ENCODE assay signal across 1 cellular context in the genomic region with DNA sequence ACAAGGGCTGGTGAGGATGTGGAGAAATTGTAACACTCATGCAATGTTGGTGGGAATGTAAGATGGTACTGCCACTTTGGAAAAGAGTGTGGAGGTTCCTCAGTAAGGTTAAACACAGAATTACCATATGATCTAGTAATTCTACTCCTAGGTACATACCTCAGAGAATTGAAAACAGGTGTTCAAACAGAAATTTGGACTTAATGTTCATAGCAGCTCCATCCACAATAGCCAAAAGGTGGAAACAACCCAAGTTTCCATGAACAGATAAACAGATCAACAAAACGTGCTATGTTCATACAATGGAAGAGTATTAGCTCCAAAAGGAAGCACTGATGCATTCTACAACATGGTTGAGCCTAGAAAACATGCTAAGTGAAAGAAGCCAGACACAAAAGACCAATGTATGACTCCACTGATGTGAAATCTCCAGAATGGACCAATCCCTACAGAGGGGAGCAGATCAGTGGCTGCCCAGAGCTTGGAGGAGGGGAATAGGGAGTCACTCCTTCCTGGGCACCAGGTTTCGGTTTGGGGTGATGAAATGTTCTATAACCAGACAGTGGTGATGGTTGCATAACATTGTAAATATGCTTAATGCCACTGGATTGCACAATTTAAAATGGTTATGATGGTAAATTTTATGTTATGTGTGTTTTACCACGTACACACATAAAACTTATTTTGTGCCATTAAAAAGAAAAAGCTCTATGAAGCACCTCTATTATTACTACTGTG.
TF ChIP-seq lines count a peak whose summit lies in the region.

No MANE protein-coding gene starts in this region.

TF ChIP-seq in HepG2, 621 proteins besides CTCF, POLR2A, EP300 and RAD21 (continued from another document and continues in another):
- TF ChIP-seq ZNF468 (CRISPR knock-in tag; IDR thresholded peaks at IDR 0.05) (no peak), ZBTB3 (CRISPR knock-in tag; IDR thresholded peaks at IDR 0.05; ENCODE audit: borderline replicate concordance, low read depth) (peak; percentile 41; the same call in 1 of the 2 replicates), BCL6 (CRISPR knock-in tag; IDR thresholded peaks at IDR 0.05) (peak; percentile 52), SCMH1 (CRISPR knock-in tag; IDR thresholded peaks at IDR 0.05; ENCODE audit: borderline replicate concordance) (no peak), ELF4 (CRISPR knock-in tag; IDR thresholded peaks at IDR 0.05; ENCODE audit: borderline replicate concordance) (no peak), ZNF12 (CRISPR knock-in tag; IDR thresholded peaks at IDR 0.05) (no peak), FOSL2 (CRISPR knock-in tag; IDR thresholded peaks at IDR 0.05) (0 out of 2 replicates have a peak, but pooled peaks have one; percentile 10), RFX3 (CRISPR knock-in tag; IDR thresholded peaks at IDR 0.05) (no peak), ZNF850 (CRISPR knock-in tag; conservative IDR thresholded peaks at IDR 0.05) (no peak), HES4 (CRISPR knock-in tag; IDR thresholded peaks at IDR 0.05; ENCODE audit: borderline replicate concordance) (no peak), NR2C2 (CRISPR knock-in tag; IDR thresholded peaks at IDR 0.05; ENCODE audit: borderline replicate concordance) (no peak), CEBPB (IDR thresholded peaks at IDR 0.05; ENCODE audit: borderline replicate concordance, low read depth, low read length) (peak; percentile 89), HNF4A (CRISPR knock-in tag; IDR thresholded peaks at IDR 0.05) (no peak), ZFYVE20 (CRISPR knock-in tag; IDR thresholded peaks at IDR 0.05; ENCODE audit: borderline replicate concordance, low read depth) (no peak), MEF2D (CRISPR knock-in tag; IDR thresholded peaks at IDR 0.05) (no peak), TMF1 (CRISPR knock-in tag; IDR thresholded peaks at IDR 0.05; ENCODE audit: low read depth) (no peak), TAF15 (IDR thresholded peaks at IDR 0.05; ENCODE audit: low read depth, low read length, poor library complexity, severe bottlenecking) (no peak), CC2D1A (CRISPR knock-in tag; IDR thresholded peaks at IDR 0.05) (no peak), SOX13 (IDR thresholded peaks at IDR 0.05) (no peak), SOX13 (CRISPR knock-in tag; conservative IDR thresholded peaks at IDR 0.05 in 1 of 2, IDR thresholded peaks at IDR 0.05 in 1 of 2) (peak in 1 of 2 experiments; percentile 10; a peak in 1 of 4 replicates), FOXC1 (CRISPR knock-in tag; IDR thresholded peaks at IDR 0.05; ENCODE audit: borderline replicate concordance) (no peak), SAFB2 (CRISPR knock-in tag; IDR thresholded peaks at IDR 0.05; ENCODE audit: borderline replicate concordance, low read depth) (no peak), CEBPG (CRISPR knock-in tag; IDR thresholded peaks at IDR 0.05) (peak; percentile 80), MZF1 (CRISPR knock-in tag; IDR thresholded peaks at IDR 0.05; ENCODE audit: borderline replicate concordance) (no peak), ZMYM3 (CRISPR knock-in tag; IDR thresholded peaks at IDR 0.05) (no peak), FOXA3 (CRISPR knock-in tag; IDR thresholded peaks at IDR 0.05) (peak; percentile 84), MTF2 (CRISPR knock-in tag; IDR thresholded peaks at IDR 0.05; ENCODE audit: borderline replicate concordance) (no peak), ZNF577 (CRISPR knock-in tag; IDR thresholded peaks at IDR 0.05; ENCODE audit: borderline replicate concordance, low read depth) (no peak), ZNF782 (CRISPR knock-in tag; IDR thresholded peaks at IDR 0.05; ENCODE audit: borderline replicate concordance) (no peak), SOX6 (IDR thresholded peaks at IDR 0.05) (no peak), SOX6 (CRISPR knock-in tag; IDR thresholded peaks at IDR 0.05) (no peak), HMG20A (CRISPR knock-in tag; IDR thresholded peaks at IDR 0.05; ENCODE audit: borderline replicate concordance) (0 out of 2 replicates have a peak, but pooled peaks have one; percentile 34), ATM (IDR thresholded peaks at IDR 0.05; ENCODE audit: borderline replicate concordance) (no peak), RFX5 (IDR thresholded peaks at IDR 0.05; ENCODE audit: low read depth, low read length) (no peak), TBL1XR1 (IDR thresholded peaks at IDR 0.05; ENCODE audit: borderline replicate concordance, low read length, partially characterized antibody) (no peak), ZNF569 (CRISPR knock-in tag; IDR thresholded peaks at IDR 0.05; ENCODE audit: borderline replicate concordance) (no peak), HOXA5 (CRISPR knock-in tag; IDR thresholded peaks at IDR 0.05) (0 out of 2 replicates have a peak, but pooled peaks have one; percentile 6), KLF16 (CRISPR knock-in tag; IDR thresholded peaks at IDR 0.05) (0 out of 4 replicates have a peak, but pooled peaks of 1 of the 2 experiments have one; percentile 31), CHD2 (IDR thresholded peaks at IDR 0.05; ENCODE audit: low read depth, low read length) (no peak), GATAD2A (CRISPR knock-in tag; IDR thresholded peaks at IDR 0.05) (peak; percentile 65; the same call in 1 of the 2 replicates), FOXA1 (IDR thresholded peaks at IDR 0.05) (no peak), FOXA1 (CRISPR knock-in tag; IDR thresholded peaks at IDR 0.05) (peak; percentile 44), LCORL (IDR thresholded peaks at IDR 0.05) (no peak), LCORL (CRISPR knock-in tag; IDR thresholded peaks at IDR 0.05) (no peak), ZNF709 (CRISPR knock-in tag; IDR thresholded peaks at IDR 0.05) (no peak)
- TF ChIP-seq, protein P1, sequence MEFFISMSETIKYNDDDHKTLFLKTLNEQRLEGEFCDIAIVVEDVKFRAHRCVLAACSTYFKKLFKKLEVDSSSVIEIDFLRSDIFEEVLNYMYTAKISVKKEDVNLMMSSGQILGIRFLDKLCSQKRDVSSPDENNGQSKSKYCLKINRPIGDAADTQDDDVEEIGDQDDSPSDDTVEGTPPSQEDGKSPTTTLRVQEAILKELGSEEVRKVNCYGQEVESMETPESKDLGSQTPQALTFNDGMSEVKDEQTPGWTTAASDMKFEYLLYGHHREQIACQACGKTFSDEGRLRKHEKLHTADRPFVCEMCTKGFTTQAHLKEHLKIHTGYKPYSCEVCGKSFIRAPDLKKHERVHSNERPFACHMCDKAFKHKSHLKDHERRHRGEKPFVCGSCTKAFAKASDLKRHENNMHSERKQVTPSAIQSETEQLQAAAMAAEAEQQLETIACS (CRISPR knock-in tag; IDR thresholded peaks at IDR 0.05): no peak
- TF ChIP-seq, protein P2, sequence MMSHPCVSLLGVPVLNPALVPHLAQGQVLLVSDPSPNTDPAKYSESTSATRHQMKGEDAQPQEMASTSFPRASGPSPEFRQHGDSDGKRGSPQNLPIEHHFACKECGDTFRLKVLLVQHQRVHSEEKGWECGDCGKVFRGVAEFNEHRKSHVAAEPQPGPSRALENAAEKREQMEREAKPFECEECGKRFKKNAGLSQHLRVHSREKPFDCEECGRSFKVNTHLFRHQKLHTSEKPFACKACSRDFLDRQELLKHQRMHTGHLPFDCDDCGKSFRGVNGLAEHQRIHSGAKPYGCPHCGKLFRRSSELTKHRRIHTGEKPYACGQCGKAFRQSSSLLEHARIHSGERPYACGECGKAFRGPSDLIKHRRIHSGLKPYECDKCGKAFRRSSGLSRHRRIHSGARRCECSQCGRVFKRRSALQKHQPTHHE (CRISPR knock-in tag; IDR thresholded peaks at IDR 0.05; ENCODE audit: borderline replicate concordance): no peak
- TF ChIP-seq, protein P3, sequence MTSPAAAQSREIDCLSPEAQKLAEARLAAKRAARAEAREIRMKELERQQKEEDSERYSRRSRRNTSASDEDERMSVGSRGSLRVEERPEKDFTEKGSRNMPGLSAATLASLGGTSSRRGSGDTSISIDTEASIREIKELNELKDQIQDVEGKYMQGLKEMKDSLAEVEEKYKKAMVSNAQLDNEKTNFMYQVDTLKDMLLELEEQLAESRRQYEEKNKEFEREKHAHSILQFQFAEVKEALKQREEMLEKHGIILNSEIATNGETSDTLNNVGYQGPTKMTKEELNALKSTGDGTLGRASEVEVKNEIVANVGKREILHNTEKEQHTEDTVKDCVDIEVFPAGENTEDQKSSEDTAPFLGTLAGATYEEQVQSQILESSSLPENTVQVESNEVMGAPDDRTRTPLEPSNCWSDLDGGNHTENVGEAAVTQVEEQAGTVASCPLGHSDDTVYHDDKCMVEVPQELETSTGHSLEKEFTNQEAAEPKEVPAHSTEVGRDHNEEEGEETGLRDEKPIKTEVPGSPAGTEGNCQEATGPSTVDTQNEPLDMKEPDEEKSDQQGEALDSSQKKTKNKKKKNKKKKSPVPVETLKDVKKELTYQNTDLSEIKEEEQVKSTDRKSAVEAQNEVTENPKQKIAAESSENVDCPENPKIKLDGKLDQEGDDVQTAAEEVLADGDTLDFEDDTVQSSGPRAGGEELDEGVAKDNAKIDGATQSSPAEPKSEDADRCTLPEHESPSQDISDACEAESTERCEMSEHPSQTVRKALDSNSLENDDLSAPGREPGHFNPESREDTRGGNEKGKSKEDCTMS (CRISPR knock-in tag; conservative IDR thresholded peaks at IDR 0.05): no peak
- TF ChIP-seq, protein P4, sequence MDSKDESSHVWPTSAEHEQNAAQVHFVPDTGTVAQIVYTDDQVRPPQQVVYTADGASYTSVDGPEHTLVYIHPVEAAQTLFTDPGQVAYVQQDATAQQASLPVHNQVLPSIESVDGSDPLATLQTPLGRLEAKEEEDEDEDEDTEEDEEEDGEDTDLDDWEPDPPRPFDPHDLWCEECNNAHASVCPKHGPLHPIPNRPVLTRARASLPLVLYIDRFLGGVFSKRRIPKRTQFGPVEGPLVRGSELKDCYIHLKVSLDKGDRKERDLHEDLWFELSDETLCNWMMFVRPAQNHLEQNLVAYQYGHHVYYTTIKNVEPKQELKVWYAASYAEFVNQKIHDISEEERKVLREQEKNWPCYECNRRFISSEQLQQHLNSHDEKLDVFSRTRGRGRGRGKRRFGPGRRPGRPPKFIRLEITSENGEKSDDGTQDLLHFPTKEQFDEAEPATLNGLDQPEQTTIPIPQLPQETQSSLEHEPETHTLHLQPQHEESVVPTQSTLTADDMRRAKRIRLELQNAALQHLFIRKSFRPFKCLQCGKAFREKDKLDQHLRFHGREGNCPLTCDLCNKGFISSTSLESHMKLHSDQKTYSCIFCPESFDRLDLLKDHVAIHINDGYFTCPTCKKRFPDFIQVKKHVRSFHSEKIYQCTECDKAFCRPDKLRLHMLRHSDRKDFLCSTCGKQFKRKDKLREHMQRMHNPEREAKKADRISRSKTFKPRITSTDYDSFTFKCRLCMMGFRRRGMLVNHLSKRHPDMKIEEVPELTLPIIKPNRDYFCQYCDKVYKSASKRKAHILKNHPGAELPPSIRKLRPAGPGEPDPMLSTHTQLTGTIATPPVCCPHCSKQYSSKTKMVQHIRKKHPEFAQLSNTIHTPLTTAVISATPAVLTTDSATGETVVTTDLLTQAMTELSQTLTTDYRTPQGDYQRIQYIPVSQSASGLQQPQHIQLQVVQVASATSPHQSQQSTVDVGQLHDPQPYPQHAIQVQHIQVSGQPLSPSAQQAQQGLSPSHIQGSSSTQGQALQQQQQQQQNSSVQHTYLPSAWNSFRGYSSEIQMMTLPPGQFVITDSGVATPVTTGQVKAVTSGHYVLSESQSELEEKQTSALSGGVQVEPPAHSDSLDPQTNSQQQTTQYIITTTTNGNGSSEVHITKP (CRISPR knock-in tag; IDR thresholded peaks at IDR 0.05; ENCODE audit: low read depth): no peak
- TF ChIP-seq, protein P5, sequence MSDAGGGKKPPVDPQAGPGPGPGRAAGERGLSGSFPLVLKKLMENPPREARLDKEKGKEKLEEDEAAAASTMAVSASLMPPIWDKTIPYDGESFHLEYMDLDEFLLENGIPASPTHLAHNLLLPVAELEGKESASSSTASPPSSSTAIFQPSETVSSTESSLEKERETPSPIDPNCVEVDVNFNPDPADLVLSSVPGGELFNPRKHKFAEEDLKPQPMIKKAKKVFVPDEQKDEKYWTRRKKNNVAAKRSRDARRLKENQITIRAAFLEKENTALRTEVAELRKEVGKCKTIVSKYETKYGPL (CRISPR knock-in tag; IDR thresholded peaks at IDR 0.05): 0 out of 2 replicates have a peak, but pooled peaks have one; percentile 39
- TF ChIP-seq, protein P6, sequence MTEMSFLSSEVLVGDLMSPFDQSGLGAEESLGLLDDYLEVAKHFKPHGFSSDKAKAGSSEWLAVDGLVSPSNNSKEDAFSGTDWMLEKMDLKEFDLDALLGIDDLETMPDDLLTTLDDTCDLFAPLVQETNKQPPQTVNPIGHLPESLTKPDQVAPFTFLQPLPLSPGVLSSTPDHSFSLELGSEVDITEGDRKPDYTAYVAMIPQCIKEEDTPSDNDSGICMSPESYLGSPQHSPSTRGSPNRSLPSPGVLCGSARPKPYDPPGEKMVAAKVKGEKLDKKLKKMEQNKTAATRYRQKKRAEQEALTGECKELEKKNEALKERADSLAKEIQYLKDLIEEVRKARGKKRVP (CRISPR knock-in tag; IDR thresholded peaks at IDR 0.05): peak in 1 of 2 experiments; percentile 87; a peak in 2 of 4 replicates
- TF ChIP-seq, protein P7, sequence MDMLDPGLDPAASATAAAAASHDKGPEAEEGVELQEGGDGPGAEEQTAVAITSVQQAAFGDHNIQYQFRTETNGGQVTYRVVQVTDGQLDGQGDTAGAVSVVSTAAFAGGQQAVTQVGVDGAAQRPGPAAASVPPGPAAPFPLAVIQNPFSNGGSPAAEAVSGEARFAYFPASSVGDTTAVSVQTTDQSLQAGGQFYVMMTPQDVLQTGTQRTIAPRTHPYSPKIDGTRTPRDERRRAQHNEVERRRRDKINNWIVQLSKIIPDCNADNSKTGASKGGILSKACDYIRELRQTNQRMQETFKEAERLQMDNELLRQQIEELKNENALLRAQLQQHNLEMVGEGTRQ (IDR thresholded peaks at IDR 0.05; ENCODE audit: low read depth, low read length): no peak
- TF ChIP-seq, protein P7 (CRISPR knock-in tag; IDR thresholded peaks at IDR 0.05; ENCODE audit: borderline replicate concordance): no peak
- TF ChIP-seq, protein P8, sequence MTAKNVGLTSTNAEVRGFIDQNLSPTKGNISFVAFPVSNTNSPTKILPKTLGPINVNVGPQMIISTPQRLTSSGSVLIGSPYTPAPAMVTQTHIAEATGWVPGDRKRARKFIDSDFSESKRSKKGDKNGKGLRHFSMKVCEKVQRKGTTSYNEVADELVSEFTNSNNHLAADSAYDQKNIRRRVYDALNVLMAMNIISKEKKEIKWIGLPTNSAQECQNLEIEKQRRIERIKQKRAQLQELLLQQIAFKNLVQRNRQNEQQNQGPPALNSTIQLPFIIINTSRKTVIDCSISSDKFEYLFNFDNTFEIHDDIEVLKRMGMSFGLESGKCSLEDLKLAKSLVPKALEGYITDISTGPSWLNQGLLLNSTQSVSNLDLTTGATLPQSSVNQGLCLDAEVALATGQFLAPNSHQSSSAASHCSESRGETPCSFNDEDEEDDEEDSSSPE (CRISPR knock-in tag; IDR thresholded peaks at IDR 0.05): no peak
